32 cellular contexts compared by ENCODE assay signal in the genomic region with DNA sequence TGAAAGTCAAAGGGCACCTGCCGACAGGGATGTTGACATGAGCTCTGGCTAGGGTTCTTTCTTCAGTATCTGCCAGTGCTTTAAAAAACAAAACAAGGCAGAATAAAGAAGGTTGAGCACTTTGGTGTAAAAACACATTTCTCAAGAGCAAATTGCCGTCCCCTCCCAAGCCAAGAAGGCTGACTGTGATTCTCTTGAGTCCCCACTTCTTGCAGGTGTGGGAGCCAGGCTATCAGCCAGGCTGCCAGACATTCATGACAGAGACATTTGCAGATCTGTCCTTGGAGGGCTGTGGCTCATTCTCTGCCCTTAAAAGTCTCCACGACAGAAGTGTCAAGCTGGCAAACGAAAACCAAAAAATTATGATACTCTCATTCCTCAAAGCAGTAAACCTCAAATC.
"Had no signal": no experiment of that assay in that cellular context is flagged by ENCODE, and none has a peak within 500 bp of the region (broad histone marks: within the 10 kb centered on the region; RNA-seq: fewer than 3 reads in every experiment).

No MANE protein-coding gene starts in this region.

- H3K27me3 ChIP-seq: adrenal gland, ascending aorta, body of pancreas, brain microvascular endothelial cell, breast epithelium, cardiac muscle cell had no signal

- H3K4me1 ChIP-seq: adrenal gland, ascending aorta, breast epithelium had no signal

- H3K9me3 ChIP-seq: adrenal gland, ascending aorta, body of pancreas, breast epithelium had no signal

- ATAC-seq: activated naive CD4-positive, alpha-beta T cell treated with anti-CD3 and anti-CD28 coated beads, Interleukin-2, amount 50 U/mL, for 72 hours; activated naive CD8-positive, alpha-beta T cell treated with anti-CD3 and anti-CD28 coated beads, Interleukin-2, amount 50 U/mL, for 24 hours; activated T-cell treated with anti-CD3 and anti-CD28 coated beads, Interleukin-2, amount 50 U/mL, for 4 hours; activated T-cell treated with anti-CD3 and anti-CD28 coated beads, Interleukin-2, amount 50 U/mL, for 72 hours; activated T-helper 17 cell treated with anti-CD3 and anti-CD28 coated beads, Interleukin-2, amount 50 U/mL, for 72 hours; body of pancreas had no signal

- H3K4me3 ChIP-seq: adrenal gland, ascending aorta, body of pancreas, breast epithelium, cardiac muscle cell had no signal

- DNase-seq: activated effector memory CD4-positive, alpha-beta T cell treated with anti-CD3 and anti-CD28 coated beads, Interleukin-2, amount 50 U/mL, for 16 hours; activated effector memory CD4-positive, alpha-beta T cell treated with Interleukin-2 at 50 U/mL for 16 hours; activated gamma-delta T cell; activated gamma-delta T cell treated with Interleukin-2 at 50 U/mL for 16 hours; activated naive CD4-positive, alpha-beta T cell; activated naive CD4-positive, alpha-beta T cell treated with anti-CD3 and anti-CD28 coated beads for 36 hours; activated naive CD4-positive, alpha-beta T cell treated with anti-CD3 and anti-CD28 coated beads, Interleukin-2, amount 10 ng/mL, durations not matched to agents 7 days and 5 days; activated naive CD4-positive, alpha-beta T cell treated with anti-CD3 and anti-CD28 coated beads, Interleukin-2, amount 50 U/mL, for 16 hours; activated naive CD4-positive, alpha-beta T cell treated with Interleukin-2 at 50 U/mL for 16 hours; activated naive CD8-positive, alpha-beta T cell treated with anti-CD3 and anti-CD28 coated beads for 36 hours; activated naive CD8-positive, alpha-beta T cell treated with anti-CD3 and anti-CD28 coated beads, Interleukin-2, amount 10 ng/mL, durations not matched to agents 7 days and 5 days; activated naive CD8-positive, alpha-beta T cell treated with anti-CD3 and anti-CD28 coated beads, Interleukin-2, amount 50 U/mL, for 24 hours; activated T-cell treated with anti-CD3 and anti-CD28 coated beads, Interleukin-2, amount 50 U/mL, for 1 hour; activated T-cell treated with anti-CD3 and anti-CD28 coated beads, Interleukin-2, amount 50 U/mL, for 24 hours; activated T-cell treated with anti-CD3 and anti-CD28 coated beads, Interleukin-2, amount 50 U/mL, for 4 hours; activated T-cell treated with anti-CD3 and anti-CD28 coated beads, Interleukin-2, amount 50 U/mL, for 48 hours; activated T-cell treated with anti-CD3 and anti-CD28 coated beads, Interleukin-2, amount 50 U/mL, for 72 hours; adrenal gland; amniotic stem cell; amygdala; anterior cingulate cortex; aorta; body of pancreas; brain microvascular endothelial cell; caudate nucleus; central memory CD4-positive, alpha-beta T cell; cerebellar nuclear complex had no signal

- H3K27ac ChIP-seq: adrenal gland, ascending aorta, body of pancreas, brain microvascular endothelial cell, breast epithelium, cardiac muscle cell had no signal

- H3K36me3 ChIP-seq: adrenal gland, ascending aorta, brain microvascular endothelial cell, breast epithelium, cardiac muscle cell had no signal
